11 cellular contexts compared by ENCODE assay signal in genomic region chr22:26763633-26764295, GRCh38.
DNase-seq lines count a peak whose midpoint lies in the region; ATAC-seq and TF ChIP-seq lines count a peak whose summit lies in the region.
"Had no signal": no experiment of that assay in that cellular context is flagged by ENCODE, and none has a peak within 500 bp of the region (broad histone marks: within the 10 kb centered on the region; RNA-seq: fewer than 3 reads in every experiment).

No MANE protein-coding gene starts in this region.

- H3K36me3 Mint-ChIP-seq in mesothelial cell of epicardium (peaks cover 7% of the 10 kb centered on the region), CD14-positive monocyte (peaks cover 13 to 19% of the 10 kb centered on the region in 2 donors)
- no peaks in the 10 kb centered on the region for H3K36me3 Mint-ChIP-seq in stimulated activated effector memory CD8-positive, alpha-beta T cell treated with anti-CD3 and anti-CD28 coated beads, Interleukin-12 subunit alpha, Interleukin-12 subunit beta, amount 100 ng/mL, for 72 hours

- no peak for ATAC-seq in stimulated activated effector memory CD8-positive, alpha-beta T cell treated with anti-CD3 and anti-CD28 coated beads, Interleukin-12 subunit alpha, Interleukin-12 subunit beta, amount 100 ng/mL, for 72 hours
- ATAC-seq in GM19463 (IDR thresholded peaks at IDR 0.05; ENCODE audit: unreplicated experiment), result no peak
- ATAC-seq: activated CD8-positive, alpha-beta T cell treated with anti-CD3 and anti-CD28 coated beads, Interleukin-2, amount 10 ng/mL, durations not matched to agents 7 days and 5 days had no signal

- no peak for TF ChIP-seq CTCF in mesothelial cell of epicardium (IDR thresholded peaks at IDR 0.05; ENCODE audit: unreplicated experiment)
- no peak for TF ChIP-seq CTCF in CD14-positive monocyte (IDR thresholded peaks at IDR 0.05)

- H3K27ac Mint-ChIP-seq in mesothelial cell of epicardium, result peak overlapping the region; percentile 8
- H3K27ac Mint-ChIP-seq in stimulated activated effector memory CD8-positive, alpha-beta T cell treated with anti-CD3 and anti-CD28 coated beads, Interleukin-12 subunit alpha, Interleukin-12 subunit beta, amount 100 ng/mL, for 72 hours, result no peak overlapping the region
- H3K27ac Mint-ChIP-seq in CD14-positive monocyte, result no peak overlapping the region
- H3K27ac Mint-ChIP-seq: activated CD8-positive, alpha-beta T cell treated with anti-CD3 and anti-CD28 coated beads, Interleukin-2, amount 10 ng/mL, durations not matched to agents 7 days and 5 days had no signal

- intact Hi-C loops in CD14-positive monocyte (cut with micrococcal nuclease), result loop anchor here in 1 of 2 donors (10.0 kb wide), 1 partner anchor 1051 kb away; no protein-coding TSS in a partner anchor

- H3K4me3 Mint-ChIP-seq in mesothelial cell of epicardium (no peak overlapping the region), CD14-positive monocyte (no peak overlapping the region)
- no peak overlapping the region for H3K4me3 Mint-ChIP-seq in stimulated activated effector memory CD8-positive, alpha-beta T cell treated with anti-CD3 and anti-CD28 coated beads, Interleukin-12 subunit alpha, Interleukin-12 subunit beta, amount 100 ng/mL, for 72 hours
- H3K4me3 Mint-ChIP-seq: activated CD8-positive, alpha-beta T cell treated with anti-CD3 and anti-CD28 coated beads, Interleukin-2, amount 10 ng/mL, durations not matched to agents 7 days and 5 days had no signal

- H3K9me3 Mint-ChIP-seq in mesothelial cell of epicardium, result no peaks in the 10 kb centered on the region
- H3K9me3 Mint-ChIP-seq in stimulated activated effector memory CD8-positive, alpha-beta T cell treated with anti-CD3 and anti-CD28 coated beads, Interleukin-12 subunit alpha, Interleukin-12 subunit beta, amount 100 ng/mL, for 72 hours, result no peaks in the 10 kb centered on the region
- H3K9me3 Mint-ChIP-seq in CD14-positive monocyte, result peaks cover 6 to 11% (median 9%) of the 10 kb centered on the region in 7 donors

- DNase-seq in DMS79 (lab: John Stamatoyannopoulos, UW) (peak; percentile 20), NCI-H146 treated with DMSO at 0.1 percent for 48 hours (lab: John Stamatoyannopoulos, UW; ENCODE audit: unreplicated experiment) (peak; percentile 32), astrocyte of the hippocampus (ENCODE audit: low read depth, low spot score) (peak; percentile 87), mesothelial cell of epicardium (ENCODE audit: low spot score in 2 of 2, unreplicated experiment in 2 of 2) (no peak), CD14-positive monocyte (ENCODE audit: low spot score) (no peak)
- no peak for DNase-seq in activated CD4-positive, CD25-positive, alpha-beta regulatory T cell (lab: John Stamatoyannopoulos, UW)
- DNase-seq in stimulated activated effector memory CD8-positive, alpha-beta T cell treated with anti-CD3 and anti-CD28 coated beads, Interleukin-12 subunit alpha, Interleukin-12 subunit beta, amount 100 ng/mL, for 72 hours (ENCODE audit: low spot score in 2 of 2), result no peak
- DNase-seq: activated CD8-positive, alpha-beta T cell treated with anti-CD3 and anti-CD28 coated beads, Interleukin-2, amount 10 ng/mL, durations not matched to agents 7 days and 5 days; GDM1; psoas muscle had no signal

- no peaks in the 10 kb centered on the region for H3K27me3 Mint-ChIP-seq in mesothelial cell of epicardium (ENCODE audit: low read depth)
- peaks cover 0 to 1% (median 0%) of the 10 kb centered on the region in 3 donors for H3K27me3 Mint-ChIP-seq in CD14-positive monocyte (ENCODE audit: low read depth in 3 of 3)

- H3K4me1 Mint-ChIP-seq in mesothelial cell of epicardium (peaks cover 15% of the 10 kb centered on the region), CD14-positive monocyte (no peaks in the 10 kb centered on the region)
- peaks cover 9% of the 10 kb centered on the region for H3K4me1 Mint-ChIP-seq in stimulated activated effector memory CD8-positive, alpha-beta T cell treated with anti-CD3 and anti-CD28 coated beads, Interleukin-12 subunit alpha, Interleukin-12 subunit beta, amount 100 ng/mL, for 72 hours

Comparison
In these comparisons a context has a peak if more than half of its experiments do, and no peak if none do; other contexts are left out.
1. DNase-seq: peak in DMS79 (single experiment), NCI-H146 treated with DMSO at 0.1 percent for 48 hours (single experiment) and astrocyte of the hippocampus (single experiment); none in mesothelial cell of epicardium (0 of 2), activated CD4-positive, CD25-positive, alpha-beta regulatory T cell (0 of 4), stimulated activated effector memory CD8-positive, alpha-beta T cell treated with anti-CD3 and anti-CD28 coated beads, Interleukin-12 subunit alpha, Interleukin-12 subunit beta, amount 100 ng/mL, for 72 hours (0 of 2) and CD14-positive monocyte (single experiment).